8 cellular contexts compared by ENCODE assay signal in the genomic region with DNA sequence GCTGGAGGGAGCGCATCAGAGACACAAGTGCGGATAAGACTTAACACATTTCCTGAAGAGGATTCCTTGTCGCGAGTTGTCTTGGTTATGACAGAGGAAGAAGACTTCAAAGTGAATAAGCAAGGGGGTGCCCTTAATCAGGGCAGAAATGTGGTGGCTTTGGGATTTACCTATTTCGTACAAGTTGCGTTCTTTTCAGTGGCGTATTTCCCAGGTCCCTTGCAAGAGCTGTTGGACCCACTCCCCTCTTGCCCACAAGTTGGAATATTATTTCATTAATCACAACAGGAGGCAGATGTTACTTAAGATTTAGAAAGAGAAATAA.
DNase-seq lines count a peak whose midpoint lies in the region; ATAC-seq, FAIRE-seq and TF ChIP-seq lines count a peak whose summit lies in the region.

No MANE protein-coding gene starts in this region.

- no peaks in the 10 kb centered on the region for H3K36me3 ChIP-seq in colonic mucosa
- H3K36me3 ChIP-seq in muscle layer of colon (ENCODE audit: insufficient read depth, low read length): no peaks in the 10 kb centered on the region

- H3K9ac ChIP-seq in colonic mucosa (ENCODE audit: low read depth in 2 of 2, low read length in 2 of 2) (peak overlapping the region; percentile 73 to 76), muscle layer of colon (ENCODE audit: low read length) (peak overlapping the region; percentile 62)

- peak overlapping the region; percentile 69 for H3K4me3 ChIP-seq in A549
- peak overlapping the region; percentile 70 for H3K4me3 ChIP-seq in colonic mucosa
- H3K4me3 ChIP-seq in muscle layer of colon (ENCODE audit: low read depth in 1 of 2, low read length in 2 of 2): peak overlapping the region; percentile 40 to 78

- H3K4me1 ChIP-seq in A549 (no peaks in the 10 kb centered on the region), colonic mucosa (no peaks in the 10 kb centered on the region), muscle layer of colon (ENCODE audit: insufficient read depth, low read length) (no peaks in the 10 kb centered on the region)

- CTCF ChIA-PET in A549 (lab: Yijun Ruan, JAX): interaction anchor here (0.6 to 1.6 kb wide), 7 partner anchors 9 to 250 kb away, joined by 3 to 5 read pairs (median 3); no protein-coding TSS in a partner anchor

- peak overlapping the region; percentile 86 for H3K4me2 ChIP-seq in A549

- no peak for TF ChIP-seq EP300 in A549 (IDR thresholded peaks at IDR 0.05)

- intact Hi-C loops in colonic mucosa (cut with DNase I): no loop called here

- TF ChIP-seq POLR2A in A549 (IDR thresholded peaks at IDR 0.05; ENCODE audit: low read length) (no peak), GM12892 (IDR thresholded peaks at IDR 0.05; ENCODE audit: low read depth, low read length) (no peak)

- peak; percentile 12; the same call in 1 of the 3 replicates for TF ChIP-seq CTCF in A549 (IDR thresholded peaks at IDR 0.05)
- no peak for TF ChIP-seq CTCF in colonic mucosa (IDR thresholded peaks at IDR 0.05)

- FAIRE-seq in A549 (lab: Jason Lieb, UNC): no peak
- no peak for FAIRE-seq in GM12892 (lab: Jason Lieb, UNC)

- H3K9me3 ChIP-seq in A549: no peaks in the 10 kb centered on the region
- H3K9me3 ChIP-seq in colonic mucosa: no peaks in the 10 kb centered on the region
- no peaks in the 10 kb centered on the region for H3K9me3 ChIP-seq in muscle layer of colon (ENCODE audit: low read length)

- no peaks in the 10 kb centered on the region for H3K27me3 ChIP-seq in colonic mucosa
- H3K27me3 ChIP-seq in muscle layer of colon (ENCODE audit: control insufficient read depth in 1 of 2, insufficient read depth in 2 of 2, low read length in 2 of 2): no peaks in the 10 kb centered on the region

- 11% methylated on average over 7 of the region's 7 CpGs for WGBS in A549 (ENCODE audit: missing lambda C conversion rate)

- DNase-seq in A549 (ENCODE audit: low read depth in 1 of 2, low spot score in 1 of 2) (no peak), colonic mucosa (no peak), midbrain (lab: John Stamatoyannopoulos, UW) (no peak), GM12892 (ENCODE audit: insufficient read length) (no peak), NCI-H526 (lab: John Stamatoyannopoulos, UW) (no peak)

- H3K27ac ChIP-seq in A549 (peak overlapping the region; percentile 86 to 95), colonic mucosa (peak overlapping the region; percentile 92), muscle layer of colon (ENCODE audit: low read depth, low read length) (peak overlapping the region; percentile 80)

- POLR2A ChIA-PET in A549 (lab: Yijun Ruan, JAX): interaction anchor here (0.6 to 0.7 kb wide), 2 partner anchors 18 to 1571 kb away, joined by 3 read pairs; no protein-coding TSS in a partner anchor

- ATAC-seq in A549: peak in 1 of 2 experiments; percentile 50; a peak in 3 of 6 replicates
- peak; percentile 11 for ATAC-seq in HG02970 (IDR thresholded peaks at IDR 0.05; ENCODE audit: low FRiP score, unreplicated experiment)
- ATAC-seq in esophagus mucosa: no peak

- TF ChIP-seq RAD21 in A549 (conservative IDR thresholded peaks at IDR 0.05 in 1 of 2, IDR thresholded peaks at IDR 0.05 in 1 of 2): no peak

TF ChIP-seq in A549, 52 proteins besides CTCF, POLR2A, EP300 and RAD21:
- TF ChIP-seq, protein P1, sequence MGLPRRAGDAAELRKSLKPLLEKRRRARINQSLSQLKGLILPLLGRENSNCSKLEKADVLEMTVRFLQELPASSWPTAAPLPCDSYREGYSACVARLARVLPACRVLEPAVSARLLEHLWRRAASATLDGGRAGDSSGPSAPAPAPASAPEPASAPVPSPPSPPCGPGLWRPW (IDR thresholded peaks at IDR 0.05): no peak
- TF ChIP-seq ZNF302 (CRISPR knock-in tag; IDR thresholded peaks at IDR 0.05) (no peak), HOXA7 (CRISPR knock-in tag; IDR thresholded peaks at IDR 0.05) (no peak), BHLHE40 (IDR thresholded peaks at IDR 0.05; ENCODE audit: low read depth, low read length) (no peak), ZC3H11A (IDR thresholded peaks at IDR 0.05) (no peak), MYC (IDR thresholded peaks at IDR 0.05; ENCODE audit: borderline replicate concordance, low read length) (no peak), MAFK (IDR thresholded peaks at IDR 0.05; ENCODE audit: partially characterized antibody) (no peak), TP53 (CRISPR knock-in tag; IDR thresholded peaks at IDR 0.05) (no peak), CBX8 (IDR thresholded peaks at IDR 0.05) (no peak), RARB (CRISPR knock-in tag; IDR thresholded peaks at IDR 0.05) (no peak), CHD2 (IDR thresholded peaks at IDR 0.05; ENCODE audit: low read length, partially characterized antibody) (no peak), FOSB (CRISPR knock-in tag; IDR thresholded peaks at IDR 0.05) (no peak), PHF8 (IDR thresholded peaks at IDR 0.05; ENCODE audit: borderline replicate concordance, low read depth) (no peak), RFX5 (IDR thresholded peaks at IDR 0.05) (no peak), HDAC2 (IDR thresholded peaks at IDR 0.05) (no peak), NR3C1 (IDR thresholded peaks at IDR 0.05) (no peak)
- TF ChIP-seq, protein P2, sequence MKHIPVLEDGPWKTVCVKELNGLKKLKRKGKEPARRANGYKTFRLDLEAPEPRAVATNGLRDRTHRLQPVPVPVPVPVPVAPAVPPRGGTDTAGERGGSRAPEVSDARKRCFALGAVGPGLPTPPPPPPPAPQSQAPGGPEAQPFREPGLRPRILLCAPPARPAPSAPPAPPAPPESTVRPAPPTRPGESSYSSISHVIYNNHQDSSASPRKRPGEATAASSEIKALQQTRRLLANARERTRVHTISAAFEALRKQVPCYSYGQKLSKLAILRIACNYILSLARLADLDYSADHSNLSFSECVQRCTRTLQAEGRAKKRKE (CRISPR knock-in tag; IDR thresholded peaks at IDR 0.05; ENCODE audit: low read depth): no peak
- TF ChIP-seq, protein P3, sequence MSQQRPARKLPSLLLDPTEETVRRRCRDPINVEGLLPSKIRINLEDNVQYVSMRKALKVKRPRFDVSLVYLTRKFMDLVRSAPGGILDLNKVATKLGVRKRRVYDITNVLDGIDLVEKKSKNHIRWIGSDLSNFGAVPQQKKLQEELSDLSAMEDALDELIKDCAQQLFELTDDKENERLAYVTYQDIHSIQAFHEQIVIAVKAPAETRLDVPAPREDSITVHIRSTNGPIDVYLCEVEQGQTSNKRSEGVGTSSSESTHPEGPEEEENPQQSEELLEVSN (IDR thresholded peaks at IDR 0.05; ENCODE audit: borderline replicate concordance, low read depth): no peak
- TF ChIP-seq, protein P4, sequence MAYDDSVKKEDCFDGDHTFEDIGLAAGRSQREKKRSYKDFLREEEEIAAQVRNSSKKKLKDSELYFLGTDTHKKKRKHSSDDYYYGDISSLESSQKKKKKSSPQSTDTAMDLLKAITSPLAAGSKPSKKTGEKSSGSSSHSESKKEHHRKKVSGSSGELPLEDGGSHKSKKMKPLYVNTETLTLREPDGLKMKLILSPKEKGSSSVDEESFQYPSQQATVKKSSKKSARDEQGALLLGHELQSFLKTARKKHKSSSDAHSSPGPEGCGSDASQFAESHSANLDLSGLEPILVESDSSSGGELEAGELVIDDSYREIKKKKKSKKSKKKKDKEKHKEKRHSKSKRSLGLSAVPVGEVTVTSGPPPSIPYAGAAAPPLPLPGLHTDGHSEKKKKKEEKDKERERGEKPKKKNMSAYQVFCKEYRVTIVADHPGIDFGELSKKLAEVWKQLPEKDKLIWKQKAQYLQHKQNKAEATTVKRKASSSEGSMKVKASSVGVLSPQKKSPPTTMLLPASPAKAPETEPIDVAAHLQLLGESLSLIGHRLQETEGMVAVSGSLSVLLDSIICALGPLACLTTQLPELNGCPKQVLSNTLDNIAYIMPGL (CRISPR knock-in tag; IDR thresholded peaks at IDR 0.05; ENCODE audit: borderline replicate concordance): no peak
TF ChIP-seq in A549: peak in this region for 0.
